8 cellular contexts compared by ENCODE assay signal in genomic region chr18:24427484-24427883, GRCh38. TPM values are rescaled to one million over a fixed set of nuclear protein-coding genes. Genes with fewer than 3 reads are reported as not detected.
DNase-seq lines count a peak whose midpoint lies in the region; ATAC-seq and TF ChIP-seq lines count a peak whose summit lies in the region.

No MANE protein-coding gene starts in this region.

- ATAC-seq in natural killer cell = no peak
- no peak for ATAC-seq in GM18861 (IDR thresholded peaks at IDR 0.05; ENCODE audit: unreplicated experiment)
- no peak for ATAC-seq in GM21526 (IDR thresholded peaks at IDR 0.05; ENCODE audit: low FRiP score, unreplicated experiment)

- H3K4me1 ChIP-seq in ES-I3 (ENCODE audit: insufficient read depth, low read length) (peaks cover 9% of the 10 kb centered on the region), colonic mucosa (no peaks in the 10 kb centered on the region)

- H3K9me3 ChIP-seq in ES-I3 (ENCODE audit: control insufficient read depth, insufficient read depth, low read length) = no peaks in the 10 kb centered on the region
- no peaks in the 10 kb centered on the region for H3K9me3 ChIP-seq in colonic mucosa

- peaks cover 7 to 10% of the 10 kb centered on the region in 2 donors for H3K4me1 Mint-ChIP-seq in natural killer cell

- DNase-seq in NCI-H1105 treated with DMSO at 0.1 percent for 48 hours (lab: John Stamatoyannopoulos, UW) (peak; percentile 22), colonic mucosa (no peak), natural killer cell (no peak), HT-29 (ENCODE audit: low spot score) (no peak)
- no peak for DNase-seq in stimulated activated CD4-positive, alpha-beta T cell treated with anti-CD3 and anti-CD28 coated beads, Interleukin-15, amount 100 ng/mL, for 24 hours

- H3K9me3 Mint-ChIP-seq in natural killer cell = peaks cover 0 to 2% of the 10 kb centered on the region in 2 donors

- H3K27ac ChIP-seq in colonic mucosa = no peak overlapping the region

- H3K4me3 Mint-ChIP-seq in natural killer cell = peak overlapping the region; percentile 94

- peak overlapping the region; percentile 78 for H3K9ac ChIP-seq in ES-I3 (ENCODE audit: low read depth, low read length)
- no peak overlapping the region for H3K9ac ChIP-seq in colonic mucosa (ENCODE audit: low read depth in 2 of 2, low read length in 2 of 2)

- peaks cover 8% of the 10 kb centered on the region for H3K36me3 Mint-ChIP-seq in natural killer cell

- intact Hi-C loops in colonic mucosa (cut with DNase I) (no loop called here), natural killer cell (cut with micrococcal nuclease) (no loop called here)

- H3K27ac Mint-ChIP-seq in natural killer cell = peak overlapping the region; percentile 72 to 82

- peaks cover 6% of the 10 kb centered on the region; the same call in 1 of the 2 replicates for H3K36me3 ChIP-seq in ES-I3 (ENCODE audit: insufficient read depth, low read length)
- H3K36me3 ChIP-seq in colonic mucosa = peaks cover 5% of the 10 kb centered on the region

- no peak for TF ChIP-seq CTCF in colonic mucosa (IDR thresholded peaks at IDR 0.05)
- no peak for TF ChIP-seq CTCF in natural killer cell (IDR thresholded peaks at IDR 0.05)

- H3K27me3 Mint-ChIP-seq in natural killer cell (ENCODE audit: low read depth in 2 of 2) = peaks cover 18 to 24% of the 10 kb centered on the region in 2 donors

- no peaks in the 10 kb centered on the region for H3K27me3 ChIP-seq in colonic mucosa

- H3K4me3 ChIP-seq in colonic mucosa = peak overlapping the region; percentile 96

RNA-seq across cellular contexts. Expression of gene IMPACT, which starts 1.0 kb away (rescaled TPM):
- total RNA-seq in colonic mucosa (10 to 100 TPM; 19.8 to 25.6 TPM), natural killer cell (10 to 100 TPM in 2 of 3 donors, 1 to 10 TPM in 1; 8.4 to 19.9 (median 12.2) TPM)
- 5.2 and 6.1 TPM in 2 replicates for total RNA-seq in HT-29 (2014; rRNA removed; shearing (Covaris generic))

RNA-seq across cellular contexts. Expression of gene OSBPL1A, which starts 29.9 kb away (rescaled TPM):
- total RNA-seq in colonic mucosa (10 to 100 TPM; 20.7 to 33.0 TPM), natural killer cell (10 to 100 TPM in 1 of 3 donors, 1 to 10 TPM in 2; 1.2 to 32.5 (median 1.5) TPM)
- 13.7 and 14.1 TPM in 2 replicates for total RNA-seq in HT-29 (2014; rRNA removed; shearing (Covaris generic))

RNA-seq across cellular contexts. Expression of gene HRH4, which starts 33.0 kb away (rescaled TPM):
- total RNA-seq in colonic mucosa (under 1 TPM in 1 of 2 donors, not detected in 1; 0.11 TPM), natural killer cell (10 to 100 TPM in 1 of 3 donors, under 1 TPM in 1, not detected in 1; 0.23 to 13.9 TPM)
- total RNA-seq in HT-29 (2014; rRNA removed; shearing (Covaris generic)) = not detected in 2 replicates
